ENCODE assay signal across 20 cellular contexts in genomic region chr7:1057416-1058291, GRCh38. TPM values are rescaled to one million over a fixed set of nuclear protein-coding genes. Genes with fewer than 3 reads are reported as not detected.
DNase-seq lines count a peak whose midpoint lies in the region; ATAC-seq, FAIRE-seq and TF ChIP-seq lines count a peak whose summit lies in the region.
"Had no signal": no experiment of that assay in that cellular context is flagged by ENCODE, and none has a peak within 500 bp of the region (broad histone marks: within the 10 kb centered on the region; RNA-seq: fewer than 3 reads in every experiment).

No MANE protein-coding gene starts in this region.

- no peak for ATAC-seq in left cardiac atrium
- no peak for ATAC-seq in GM18520 (IDR thresholded peaks at IDR 0.05; ENCODE audit: unreplicated experiment)
- ATAC-seq: HCT116 had no signal

- DNase-seq in left cardiac atrium, result peak; percentile 19
- no peak for DNase-seq in left ventricle myocardium inferior
- DNase-seq in RWPE1 (ENCODE audit: low spot score), result no peak
- peak; percentile 71 for DNase-seq in kidney
- no peak for DNase-seq in urothelium cell line (ENCODE audit: low spot score)
- no peak for DNase-seq in NCI-H524 treated with DMSO at 0.1 percent for 48 hours (lab: John Stamatoyannopoulos, UW)
- DNase-seq: CD8-positive, alpha-beta memory T cell; GOT3; KBM-7; NCI-H1105 treated with DMSO at 0.1 percent for 48 hours; NCI-H187; NCI-H2107; NCI-H510A; NCI-H82; PC-9 had no signal

- no peak overlapping the region for H3K9ac ChIP-seq in kidney (ENCODE audit: low read length in 2 of 2)

- no peaks in the 10 kb centered on the region for H3K27me3 ChIP-seq in left ventricle myocardium inferior (ENCODE audit: low read depth)

- H3K27ac ChIP-seq in left ventricle myocardium inferior (replicated peaks) (no peak overlapping the region), RWPE1 (peak overlapping the region; percentile 49), kidney (ENCODE audit: low read depth in 2 of 2, low read length in 2 of 2) (no peak overlapping the region)
- H3K27ac ChIP-seq: PC-9 had no signal

- TF ChIP-seq CTCF in left ventricle myocardium inferior (IDR thresholded peaks at IDR 0.05; ENCODE audit: borderline replicate concordance), result no peak
- TF ChIP-seq CTCF in RWPE1 (conservative IDR thresholded peaks at IDR 0.05; ENCODE audit: low read depth), result no peak
- TF ChIP-seq CTCF in kidney (IDR thresholded peaks at IDR 0.05; ENCODE audit: borderline replicate concordance, extremely low read depth, insufficient read depth), result no peak

- POLR2A ChIA-PET in RWPE1 (lab: Yijun Ruan, JAX; ENCODE audit: low non-redundant PET), result interaction anchor here (0.6 kb wide), 1 partner anchor 64 kb away, joined by 3 read pairs; no protein-coding TSS in a partner anchor

- intact Hi-C loops in left cardiac atrium (cut with DNase I) (no loop called here), left ventricle myocardium inferior (cut with micrococcal nuclease) (no loop called here), kidney (cut with DNase I) (no loop called here)

- no peaks in the 10 kb centered on the region for H3K9me3 ChIP-seq in left ventricle myocardium inferior (replicated peaks)
- H3K9me3 ChIP-seq in kidney (ENCODE audit: control insufficient read depth in 1 of 2, low read length in 2 of 2), result no peaks in the 10 kb centered on the region

- H3K4me3 ChIP-seq in left ventricle myocardium inferior (no peak overlapping the region), kidney (ENCODE audit: low read length in 2 of 2) (no peak overlapping the region)
- H3K4me3 ChIP-seq: PC-9 had no signal

- peaks cover 68% of the 10 kb centered on the region for H3K4me1 ChIP-seq in left ventricle myocardium inferior
- H3K4me1 ChIP-seq in kidney (ENCODE audit: control insufficient read depth in 1 of 2, insufficient read depth in 1 of 2, low read depth in 1 of 2, low read length in 2 of 2), result peaks cover 15 to 32% of the 10 kb centered on the region in 2 donors

- no peak for FAIRE-seq in kidney (lab: Jason Lieb, UNC)
- peak; percentile 98 for FAIRE-seq in urothelium cell line (lab: Jason Lieb, UNC)
- FAIRE-seq: A204.1, D721Med, GM12891 had no signal

- peaks cover 19% of the 10 kb centered on the region for H3K36me3 ChIP-seq in left ventricle myocardium inferior
- H3K36me3 ChIP-seq in kidney (ENCODE audit: control insufficient read depth in 1 of 2, insufficient read depth in 2 of 2, low read length in 2 of 2), result no peaks in the 10 kb centered on the region

- CTCF ChIA-PET in RWPE1 (lab: Yijun Ruan, JAX), result interaction anchor here (1.8 to 2.3 kb wide), 2 partner anchors 12 to 65 kb away, joined by 7 to 8 read pairs; no protein-coding TSS in a partner anchor

RNA-seq across cellular contexts. Expression of gene GPR146, which starts 13.3 kb away (rescaled TPM):
- total RNA-seq in left cardiac atrium (10 to 100 TPM in 1 of 2 donors, 1 to 10 TPM in 1; 9.0 to 17.7 TPM), left ventricle myocardium inferior (29.8 TPM), kidney (10.3 TPM)
- 7.6 TPM for polyA plus RNA-seq in kidney (ENCODE audit: insufficient read depth, low read depth, low replicate concordance)

RNA-seq across cellular contexts. Expression of gene GPER1, which starts 30.3 kb away (rescaled TPM):
- total RNA-seq in left cardiac atrium (1 to 10 TPM; 4.6 to 7.6 TPM), left ventricle myocardium inferior (3.0 TPM), kidney (5.2 TPM)
- 4.8 TPM for polyA plus RNA-seq in kidney (ENCODE audit: insufficient read depth, low read depth, low replicate concordance)
- total RNA-seq: CD8-positive, alpha-beta memory T cell had no signal

Comparison
In these comparisons a context has a peak if more than half of its experiments do, and no peak if none do; other contexts are left out.
1. DNase-seq: peak in left cardiac atrium (single experiment) and kidney (single experiment); none in left ventricle myocardium inferior (single experiment), RWPE1 (single experiment), urothelium cell line (single experiment) and NCI-H524 treated with DMSO at 0.1 percent for 48 hours (single experiment).